ENCODE assay signal across 8 cellular contexts in genomic region chr5:172235132-172235780, GRCh38. TPM values are rescaled to one million over a fixed set of nuclear protein-coding genes. Genes with fewer than 3 reads are reported as not detected.
DNase-seq lines count a peak whose midpoint lies in the region; ATAC-seq, FAIRE-seq and TF ChIP-seq lines count a peak whose summit lies in the region.

No MANE protein-coding gene starts in this region.

- H2BK5ac ChIP-seq in mesenchymal stem cell (ENCODE audit: low read depth, low read length, poor library complexity, severe bottlenecking), result no peak overlapping the region

- H2BK15ac ChIP-seq in mesenchymal stem cell (ENCODE audit: low read depth, poor library complexity, severe bottlenecking), result no peak overlapping the region

- ATAC-seq in HG02642 (IDR thresholded peaks at IDR 0.05; ENCODE audit: poor library complexity, unreplicated experiment), result peak; percentile 56
- no peak for ATAC-seq in Right ventricle myocardium inferior

- no peaks in the 10 kb centered on the region for H3K9me3 ChIP-seq in mesenchymal stem cell (ENCODE audit: control insufficient read depth, low read length)

- H3K27me3 ChIP-seq in mesenchymal stem cell (ENCODE audit: control insufficient read depth in 1 of 2, insufficient read depth in 1 of 2, low read length in 2 of 2), result no peaks in the 10 kb centered on the region

- no peak overlapping the region for H2AFZ ChIP-seq in mesenchymal stem cell (ENCODE audit: low read depth, low read length)

- H3K18ac ChIP-seq in mesenchymal stem cell (ENCODE audit: low read depth in 1 of 2, low read length in 2 of 2), result no peak overlapping the region

- H3K14ac ChIP-seq in mesenchymal stem cell (ENCODE audit: low read length in 2 of 2), result no peak overlapping the region

- intact Hi-C loops in Right ventricle myocardium inferior (cut with DNase I), result no loop called here

- no peak overlapping the region for H2BK120ac ChIP-seq in mesenchymal stem cell (ENCODE audit: low read depth, low read length)

- H2AK5ac ChIP-seq in mesenchymal stem cell (ENCODE audit: low read length, severe bottlenecking), result no peak overlapping the region

- H3K79me1 ChIP-seq in mesenchymal stem cell (replicated peaks; ENCODE audit: low read length, poor library complexity, severe bottlenecking), result peaks cover 11% of the 10 kb centered on the region

- DNase-seq in GM12892 (ENCODE audit: insufficient read length), result no peak
- DNase-seq in OCI-M1 (lab: John Stamatoyannopoulos, UW), result peak; percentile 58
- DNase-seq in mesenchymal stem cell, result no peak
- DNase-seq in G401 (ENCODE audit: low spot score), result no peak
- DNase-seq in Right ventricle myocardium inferior (ENCODE audit: missing footprints), result no peak
- no peak for DNase-seq in activated gamma-delta T cell (lab: John Stamatoyannopoulos, UW)
- DNase-seq in RKO (ENCODE audit: low spot score), result no peak

- no peak overlapping the region for H3K23ac ChIP-seq in mesenchymal stem cell (ENCODE audit: low read length in 2 of 2)

- H3K4ac ChIP-seq in mesenchymal stem cell (ENCODE audit: low read depth in 1 of 2, low read length in 2 of 2), result no peak overlapping the region

- TF ChIP-seq POLR2A in GM12892 (IDR thresholded peaks at IDR 0.05; ENCODE audit: low read depth, low read length), result no peak

- no peak overlapping the region for H2BK12ac ChIP-seq in mesenchymal stem cell (ENCODE audit: low read length in 2 of 2)

- FAIRE-seq in GM12892 (lab: Jason Lieb, UNC), result peak; percentile 66

- no peak overlapping the region for H4K8ac ChIP-seq in mesenchymal stem cell (ENCODE audit: low read length)

- H4K91ac ChIP-seq in mesenchymal stem cell (ENCODE audit: low read length), result no peak overlapping the region

- no peak overlapping the region for H3K4me2 ChIP-seq in mesenchymal stem cell (ENCODE audit: low read length, poor library complexity, severe bottlenecking)

- H3K27ac ChIP-seq in mesenchymal stem cell (ENCODE audit: low read length, poor library complexity, severe bottlenecking), result no peak overlapping the region

- in situ Hi-C loops in G401 (cut with HindIII; ENCODE audit: low sequenced_read_pairs), result no loop called here

- peaks cover 1% of the 10 kb centered on the region for H3K4me1 ChIP-seq in mesenchymal stem cell (ENCODE audit: control insufficient read depth, insufficient read depth, low read depth, low read length)

- no peak overlapping the region for H3K4me3 ChIP-seq in mesenchymal stem cell (ENCODE audit: insufficient read depth in 1 of 2, low read depth in 1 of 2, low read length in 2 of 2)

- peak overlapping the region; percentile 27 for H3K9ac ChIP-seq in mesenchymal stem cell (ENCODE audit: low read length)

- H3K36me3 ChIP-seq in mesenchymal stem cell (ENCODE audit: control insufficient read depth in 1 of 2, insufficient read depth in 2 of 2, low read depth in 1 of 2, low read length in 2 of 2), result peaks cover 5 to 34% of the 10 kb centered on the region in 2 experiments

- 63% methylated on average over 3 of the region's 4 CpGs for WGBS in mesenchymal stem cell

RNA-seq across cellular contexts. Expression of gene EFCAB9, which starts 41.3 kb away (rescaled TPM):
- polyA plus RNA-seq in GM12892 (2012; ENCODE audit: missing spikeins), result not detected
- not detected for polyA plus RNA-seq in mesenchymal stem cell (2013, experiment 1 of 2)
- polyA plus RNA-seq in mesenchymal stem cell (2013, experiment 2 of 2), result not detected
- total RNA-seq in G401 (2014; rRNA removed; shearing (Covaris generic)), result not detected in 2 replicates
- total RNA-seq in Right ventricle myocardium inferior, result not detected

RNA-seq across cellular contexts. Expression of gene STK10, which starts 47.2 kb away (rescaled TPM):
- 30.6 TPM for polyA plus RNA-seq in GM12892 (2012; ENCODE audit: missing spikeins)
- polyA plus RNA-seq in mesenchymal stem cell (2013, experiment 1 of 2), result 23.9 TPM
- 21.2 TPM for polyA plus RNA-seq in mesenchymal stem cell (2013, experiment 2 of 2)
- total RNA-seq in G401 (2014; rRNA removed; shearing (Covaris generic)), result 14.2 and 17.0 TPM in 2 replicates
- total RNA-seq in Right ventricle myocardium inferior, result 8.9 TPM

RNA-seq across cellular contexts. Expression of gene UBTD2, which starts 48.3 kb away (rescaled TPM):
- 17.7 TPM for polyA plus RNA-seq in GM12892 (2012; ENCODE audit: missing spikeins)
- 18.3 TPM for polyA plus RNA-seq in mesenchymal stem cell (2013, experiment 1 of 2)
- polyA plus RNA-seq in mesenchymal stem cell (2013, experiment 2 of 2), result 19.3 TPM
- 36.1 and 40.0 TPM in 2 replicates for total RNA-seq in G401 (2014; rRNA removed; shearing (Covaris generic))
- 8.6 TPM for total RNA-seq in Right ventricle myocardium inferior
